ENCODE assay signal across 27 cellular contexts in genomic region chr7:44819292-44819691, GRCh38.
"Had no signal": no experiment of that assay in that cellular context is flagged by ENCODE, and none has a peak within 500 bp of the region (broad histone marks: within the 10 kb centered on the region; RNA-seq: fewer than 3 reads in every experiment).

No MANE protein-coding gene starts in this region.

- H3K4me3 Mint-ChIP-seq: activated CD4-positive, alpha-beta T cell treated with anti-CD3 and anti-CD28 coated beads for 36 hours; activated naive CD4-positive, alpha-beta T cell treated with anti-CD3 and anti-CD28 coated beads for 36 hours; activated naive CD8-positive, alpha-beta T cell treated with anti-CD3 and anti-CD28 coated beads for 36 hours; activated T-cell treated with anti-CD3 and anti-CD28 coated beads, Interleukin-2, amount 50 U/mL, for 72 hours; mesothelial cell of epicardium; naive B cell; T-cell; T-helper 2 cell treated with Interferon-gamma antibody and Interleukin-4, amounts not matched to agents 5 μg/mL and 100 μg/mL, for 36 hours had no signal

- H3K36me3 ChIP-seq: adrenal gland, colonic mucosa, gastrocnemius medialis, thoracic aorta had no signal

- H3K9ac ChIP-seq: parathyroid adenoma had no signal

- ATAC-seq: activated CD4-positive, alpha-beta T cell treated with anti-CD3 and anti-CD28 coated beads for 36 hours; activated T-cell treated with anti-CD3 and anti-CD28 coated beads, Interleukin-2, amount 50 U/mL, for 72 hours; body of pancreas; gastrocnemius medialis; left cardiac atrium; left ventricle myocardium superior; right cardiac atrium; stimulated activated naive CD8-positive, alpha-beta T cell treated with anti-CD3 and anti-CD28 coated beads, Interleukin-15, Interleukin-2, amounts not matched to agents 100 U/mL and 50 U/mL, for 24 hours; T-cell had no signal

- H3K4me1 ChIP-seq: body of pancreas, colonic mucosa, gastrocnemius medialis, parathyroid adenoma had no signal

- H3K4me3 ChIP-seq: adrenal gland, body of pancreas, colonic mucosa, gastrocnemius medialis, thoracic aorta had no signal

- H3K4me1 Mint-ChIP-seq: mesothelial cell of epicardium had no signal

- H3K27me3 Mint-ChIP-seq: activated CD4-positive, alpha-beta T cell treated with anti-CD3 and anti-CD28 coated beads for 36 hours; activated naive CD8-positive, alpha-beta T cell treated with anti-CD3 and anti-CD28 coated beads for 36 hours; naive B cell; T-cell had no signal

- H3K36me3 Mint-ChIP-seq: naive B cell, T-cell had no signal

- H3K9me3 Mint-ChIP-seq: activated naive CD4-positive, alpha-beta T cell treated with anti-CD3 and anti-CD28 coated beads for 36 hours; activated naive CD8-positive, alpha-beta T cell treated with anti-CD3 and anti-CD28 coated beads for 36 hours; activated T-cell treated with anti-CD3 and anti-CD28 coated beads, Interleukin-2, amount 50 U/mL, for 72 hours; mesothelial cell of epicardium; naive B cell; T-cell; T-helper 2 cell treated with Interferon-gamma antibody and Interleukin-4, amounts not matched to agents 5 μg/mL and 100 μg/mL, for 36 hours had no signal

- H3K9me3 ChIP-seq: adrenal gland, body of pancreas, colonic mucosa, gastrocnemius medialis, thoracic aorta had no signal

- H3K79me2 ChIP-seq: parathyroid adenoma had no signal

- DNase-seq: activated CD4-positive, alpha-beta T cell treated with anti-CD3 and anti-CD28 coated beads for 36 hours; activated CD4-positive, alpha-beta T cell treated with anti-CD3 and anti-CD28 coated beads, Interleukin-2, amount 50 U/mL, for 4 hours; activated CD4-positive, CD25-positive, alpha-beta regulatory T cell; activated naive CD4-positive, alpha-beta T cell treated with anti-CD3 and anti-CD28 coated beads for 36 hours; activated naive CD8-positive, alpha-beta T cell treated with anti-CD3 and anti-CD28 coated beads for 36 hours; activated T-cell treated with anti-CD3 and anti-CD28 coated beads for 4 hours; activated T-cell treated with anti-CD3 and anti-CD28 coated beads, Interleukin-2, amount 50 U/mL, for 72 hours; aorta; body of pancreas; colonic mucosa; effector CD8-positive, alpha-beta T cell; gastrocnemius medialis; glutamatergic neuron; left cardiac atrium; left ventricle myocardium superior; naive B cell; nucleus accumbens; right cardiac atrium; stimulated activated CD4-positive, alpha-beta T cell treated with anti-CD3 and anti-CD28 coated beads, Interleukin-4, amount 100 ng/mL, for 1 hour; stimulated activated naive CD8-positive, alpha-beta T cell treated with anti-CD3 and anti-CD28 coated beads, Interleukin-15, Interleukin-2, amounts not matched to agents 100 U/mL and 50 U/mL, for 24 hours; T-cell; trophoblast cell had no signal

- H3K27ac Mint-ChIP-seq: activated CD4-positive, alpha-beta T cell treated with anti-CD3 and anti-CD28 coated beads for 36 hours; activated naive CD4-positive, alpha-beta T cell treated with anti-CD3 and anti-CD28 coated beads for 36 hours; activated naive CD8-positive, alpha-beta T cell treated with anti-CD3 and anti-CD28 coated beads for 36 hours; activated T-cell treated with anti-CD3 and anti-CD28 coated beads, Interleukin-2, amount 50 U/mL, for 72 hours; mesothelial cell of epicardium; naive B cell; T-cell; T-helper 2 cell treated with Interferon-gamma antibody and Interleukin-4, amounts not matched to agents 5 μg/mL and 100 μg/mL, for 36 hours had no signal

- H3K27ac ChIP-seq: adrenal gland, body of pancreas, colonic mucosa, gastrocnemius medialis, parathyroid adenoma, thoracic aorta had no signal

- H3K27me3 ChIP-seq: adrenal gland, body of pancreas, colonic mucosa, gastrocnemius medialis had no signal

- H2AFZ ChIP-seq: parathyroid adenoma had no signal
